In genomic region chrX:152641996-152642395, GRCh38 we compare ENCODE assay signal across 11 cellular contexts. TPM values are rescaled to one million over a fixed set of nuclear protein-coding genes. Genes with fewer than 3 reads are reported as not detected.
DNase-seq lines count a peak whose midpoint lies in the region; ATAC-seq and TF ChIP-seq lines count a peak whose summit lies in the region.
"Had no signal": no experiment of that assay in that cellular context is flagged by ENCODE, and none has a peak within 500 bp of the region (broad histone marks: within the 10 kb centered on the region; RNA-seq: fewer than 3 reads in every experiment).

No MANE protein-coding gene starts in this region.

- H3K36me3 Mint-ChIP-seq in progenitor cell of endocrine pancreas (ENCODE audit: insufficient read depth), result no peaks in the 10 kb centered on the region

- POLR2A ChIA-PET in PC-3 (lab: Charles Lee; ENCODE audit: unreplicated experiment), result no interaction called here

- no peak overlapping the region for H3K27ac Mint-ChIP-seq in progenitor cell of endocrine pancreas

- H3K27me3 Mint-ChIP-seq in progenitor cell of endocrine pancreas, result peaks cover 31% of the 10 kb centered on the region

- H3K9me3 ChIP-seq in PC-3 (ENCODE audit: low read length) (no peaks in the 10 kb centered on the region), adrenal gland (replicated peaks in 1 of 3) (no peaks in the 10 kb centered on the region)
- no peaks in the 10 kb centered on the region for H3K9me3 ChIP-seq in effector memory CD4-positive, alpha-beta T cell (ENCODE audit: control insufficient read depth, low read length)

- H3K27me3 ChIP-seq in PC-3 (ENCODE audit: low read length) (peaks cover 21% of the 10 kb centered on the region), adrenal gland (peaks cover 28% of the 10 kb centered on the region)
- H3K27me3 ChIP-seq in effector memory CD4-positive, alpha-beta T cell (replicated peaks; ENCODE audit: control insufficient read depth, insufficient read depth, low read length, poor library complexity, severe bottlenecking), result no peaks in the 10 kb centered on the region

- TF ChIP-seq CTCF in AG09309 (IDR thresholded peaks at IDR 0.05; ENCODE audit: control insufficient read depth, insufficient read depth, low read depth, low read length, missing control alignments) (peak; percentile 20), PC-3 (conservative IDR thresholded peaks at IDR 0.05; ENCODE audit: low read depth, low read length) (peak; percentile 38; the same call in 1 of the 2 replicates), progenitor cell of endocrine pancreas (IDR thresholded peaks at IDR 0.05; ENCODE audit: unreplicated experiment) (no peak), adrenal gland (IDR thresholded peaks at IDR 0.05) (peak in 1 of 6 experiments; percentile 20)

- no peak overlapping the region for H3K4me3 ChIP-seq in AG09309 (ENCODE audit: control insufficient read depth, low read depth, low read length)
- no peak overlapping the region for H3K4me3 ChIP-seq in PC-3 (ENCODE audit: low read length)
- no peak overlapping the region for H3K4me3 ChIP-seq in effector memory CD4-positive, alpha-beta T cell (ENCODE audit: insufficient read depth, low read depth, low read length, poor library complexity, severe bottlenecking)
- no peak overlapping the region for H3K4me3 ChIP-seq in adrenal gland

- no peaks in the 10 kb centered on the region for H3K36me3 ChIP-seq in PC-3 (ENCODE audit: low read depth, low read length)
- H3K36me3 ChIP-seq in effector memory CD4-positive, alpha-beta T cell (ENCODE audit: control insufficient read depth, insufficient read depth, low read length), result no peaks in the 10 kb centered on the region
- no peaks in the 10 kb centered on the region for H3K36me3 ChIP-seq in adrenal gland (replicated peaks in 1 of 2)

- H3K4me1 ChIP-seq in PC-3 (ENCODE audit: insufficient read depth, low read length), result no peaks in the 10 kb centered on the region
- no peaks in the 10 kb centered on the region for H3K4me1 ChIP-seq in effector memory CD4-positive, alpha-beta T cell (ENCODE audit: control insufficient read depth, insufficient read depth, low read length, poor library complexity, severe bottlenecking)
- H3K4me1 ChIP-seq in adrenal gland (replicated peaks in 1 of 2), result no peaks in the 10 kb centered on the region

- H2AFZ ChIP-seq in PC-3 (ENCODE audit: low read length), result no peak overlapping the region

- no peaks in the 10 kb centered on the region for H4K20me1 ChIP-seq in PC-3 (ENCODE audit: low read length)

- no peak overlapping the region for H3K4me3 Mint-ChIP-seq in progenitor cell of endocrine pancreas (ENCODE audit: low read depth)

- no peak for TF ChIP-seq POLR2A in adrenal gland (IDR thresholded peaks at IDR 0.05)

- intact Hi-C loops in PC-3 (cut with micrococcal nuclease) (loop anchor here (5.0 kb wide), 1 partner anchor 285 kb away; no protein-coding TSS in a partner anchor), adrenal gland (cut with DNase I) (no loop called here)

- ATAC-seq in GM19463 (IDR thresholded peaks at IDR 0.05; ENCODE audit: unreplicated experiment), result peak; percentile 59
- ATAC-seq in PC-3, result peak; percentile 37; the same call in 1 of the 2 replicates
- ATAC-seq in HG03378 (IDR thresholded peaks at IDR 0.05; ENCODE audit: unreplicated experiment), result no peak

- 50 to 71% (median 57%) methylated on average over 4 to 6 of the region's 6 CpGs; no CpG with 5 or more reads in 1 of the 4 donors for WGBS in adrenal gland, 4 donors

- no peak for DNase-seq in AG09309 (ENCODE audit: low read depth)
- DNase-seq in PC-3, result peak; percentile 31
- peak; percentile 3 to 23 for DNase-seq in hippocampal formation (lab: John Stamatoyannopoulos, UW)
- DNase-seq in effector memory CD4-positive, alpha-beta T cell, result no peak
- DNase-seq in progenitor cell of endocrine pancreas (ENCODE audit: low spot score, unreplicated experiment), result no peak
- no peak for DNase-seq in adrenal gland
- DNase-seq: NCI-H1048 had no signal

- no peak overlapping the region for H3K9ac ChIP-seq in PC-3 (ENCODE audit: low read length)

- H3K9me2 ChIP-seq in PC-3 (replicated peaks; ENCODE audit: low read length), result no peaks in the 10 kb centered on the region

- H3K9me3 Mint-ChIP-seq in progenitor cell of endocrine pancreas (ENCODE audit: low read depth), result peaks cover 3% of the 10 kb centered on the region

- no peaks in the 10 kb centered on the region for H3K79me2 ChIP-seq in PC-3 (ENCODE audit: low read length)

- H3F3A ChIP-seq in PC-3 (ENCODE audit: low read length, unreplicated experiment), result no peaks in the 10 kb centered on the region

- no peak overlapping the region for H3K27ac ChIP-seq in PC-3 (ENCODE audit: low read length)
- no peak overlapping the region for H3K27ac ChIP-seq in effector memory CD4-positive, alpha-beta T cell (ENCODE audit: insufficient read depth, low read length, poor library complexity, severe bottlenecking)
- no peak overlapping the region for H3K27ac ChIP-seq in adrenal gland
- H3K27ac ChIP-seq: VCaP had no signal

- no peaks in the 10 kb centered on the region for H3K4me1 Mint-ChIP-seq in progenitor cell of endocrine pancreas (ENCODE audit: low read depth)

- no TSS peak for BruUV-seq in PC-3 (replicated peaks; lab: Mats Ljungman, UMichigan)

- CTCF ChIA-PET in PC-3 (lab: Charles Lee), result no interaction called here

- H3K4me2 ChIP-seq in PC-3 (ENCODE audit: low read length), result no peak overlapping the region

RNA-seq across cellular contexts. Expression of gene GABRQ, which starts 4.3 kb away (rescaled TPM):
- total RNA-seq in PC-3 (2014; rRNA removed) (under 0.01 TPM in 1 of 2 replicates, not detected in the other), progenitor cell of endocrine pancreas (0.10 and 0.18 TPM in 2 replicates), adrenal gland (1 to 10 TPM in 1 of 8 donors, under 1 TPM in 3, not detected in 4; 0.11 to 3.3 (median 0.67) TPM)
- polyA plus RNA-seq in adrenal gland, result 1 to 10 TPM in 1 of 3 donors, under 1 TPM in 2; 0.57 to 4.1 (median 0.97) TPM

RNA-seq across cellular contexts. Expression of gene MAGEA3, which starts 56.6 kb away (rescaled TPM):
- total RNA-seq in PC-3 (2014; rRNA removed) (2.5 and 3.0 TPM in 2 replicates), progenitor cell of endocrine pancreas (not detected in 2 replicates), adrenal gland (under 1 TPM in 2 of 8 donors, not detected in 6; 0.29 to 0.57 TPM)
- polyA plus RNA-seq in adrenal gland, result not detected
- total RNA-seq: urinary bladder had no signal
- polyA plus RNA-seq: urinary bladder had no signal

Comparison
In these comparisons a context has a peak if more than half of its experiments do, and no peak if none do; other contexts are left out.
1. DNase-seq: peak in PC-3 (single experiment) and hippocampal formation (2 of 2); none in AG09309 (single experiment), effector memory CD4-positive, alpha-beta T cell (0 of 3), progenitor cell of endocrine pancreas (single experiment) and adrenal gland (0 of 7).